In the genomic region with DNA sequence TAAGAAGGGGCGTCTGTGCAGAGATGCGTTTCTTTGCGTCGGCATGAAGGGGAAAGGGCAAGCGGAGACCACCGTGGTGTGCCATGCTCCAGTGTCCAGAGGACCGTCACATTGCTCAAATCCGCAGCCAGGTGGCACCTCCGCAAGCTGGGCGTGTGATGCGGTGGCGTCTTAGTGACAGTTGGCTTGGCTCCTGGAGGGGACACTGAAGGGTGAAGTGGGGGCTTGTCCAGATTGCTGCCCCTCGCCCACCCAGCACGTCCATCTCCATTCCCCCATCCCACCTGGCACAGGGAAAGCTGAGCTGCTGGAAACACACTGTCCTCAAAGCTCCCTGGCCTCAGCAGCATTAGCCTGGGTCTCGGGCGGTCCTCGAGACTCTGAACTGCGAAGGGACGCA, we compare ENCODE assay signal across 18 cellular contexts.
DNase-seq lines count a peak whose midpoint lies in the region; ATAC-seq and TF ChIP-seq lines count a peak whose summit lies in the region.
"Had no signal": no experiment of that assay in that cellular context is flagged by ENCODE, and none has a peak within 500 bp of the region (broad histone marks: within the 10 kb centered on the region; RNA-seq: fewer than 3 reads in every experiment).

No MANE protein-coding gene starts in this region.

- CTCF ChIA-PET in activated naive CD4-positive, alpha-beta T cell treated with anti-CD3 and anti-CD28 coated beads, Interleukin-2, amount 10 ng/mL, durations not matched to agents 7 days and 5 days (lab: Charles Lee), result no interaction called here

- intact Hi-C loops in aorta (cut with DNase I), result no loop called here

- H3K79me2 ChIP-seq in neural progenitor cell (ENCODE audit: low read depth), result no peaks in the 10 kb centered on the region

- DNase-seq in activated naive CD4-positive, alpha-beta T cell treated with anti-CD3 and anti-CD28 coated beads, Interleukin-2, amount 10 ng/mL, durations not matched to agents 7 days and 5 days, result peak; percentile 2
- no peak for DNase-seq in activated naive CD4-positive, alpha-beta T cell (lab: John Stamatoyannopoulos, UW)
- DNase-seq in neural progenitor cell (ENCODE audit: low spot score) (no peak), aorta (peak; percentile 24 to 50), amniotic stem cell (lab: John Stamatoyannopoulos, UW) (no peak), NCI-H526 (lab: John Stamatoyannopoulos, UW) (no peak)
- DNase-seq: Caco-2; CD4-positive, CD25-positive, alpha-beta regulatory T cell; CD8-positive, alpha-beta T cell; DMS153; DND-41; GOT3; H7; HCEC 1CT had no signal

- no peak overlapping the region for H3K27ac Mint-ChIP-seq in activated naive CD4-positive, alpha-beta T cell treated with anti-CD3 and anti-CD28 coated beads, Interleukin-2, amount 10 ng/mL, durations not matched to agents 7 days and 5 days
- peak overlapping the region; percentile 93 for H3K27ac Mint-ChIP-seq in neural progenitor cell
- H3K27ac Mint-ChIP-seq: B cell; CD4-positive, CD25-positive, alpha-beta regulatory T cell; CD8-positive, alpha-beta T cell had no signal

- no peak for TF ChIP-seq CTCF in neural progenitor cell (IDR thresholded peaks at IDR 0.05)

- no peak overlapping the region for H3K4me3 Mint-ChIP-seq in activated naive CD4-positive, alpha-beta T cell treated with anti-CD3 and anti-CD28 coated beads, Interleukin-2, amount 10 ng/mL, durations not matched to agents 7 days and 5 days
- no peak overlapping the region for H3K4me3 Mint-ChIP-seq in neural progenitor cell
- H3K4me3 Mint-ChIP-seq: B cell; CD4-positive, CD25-positive, alpha-beta regulatory T cell; CD8-positive, alpha-beta T cell had no signal

- no peak overlapping the region for H3K4me3 ChIP-seq in neural progenitor cell
- H3K4me3 ChIP-seq in aorta (ENCODE audit: low read length in 2 of 2), result no peak overlapping the region
- H3K4me3 ChIP-seq: BLaER1 had no signal

- no peak overlapping the region for H3K9ac ChIP-seq in neural progenitor cell
- H3K9ac ChIP-seq: BLaER1 had no signal

- no peaks in the 10 kb centered on the region for H3K36me3 ChIP-seq in neural progenitor cell
- no peaks in the 10 kb centered on the region for H3K36me3 ChIP-seq in aorta (ENCODE audit: control insufficient read depth in 1 of 2, insufficient read depth in 2 of 2, low read length in 1 of 2)
- H3K36me3 ChIP-seq: BLaER1 had no signal

- peaks cover 20% of the 10 kb centered on the region for H3K4me1 Mint-ChIP-seq in activated naive CD4-positive, alpha-beta T cell treated with anti-CD3 and anti-CD28 coated beads, Interleukin-2, amount 10 ng/mL, durations not matched to agents 7 days and 5 days
- H3K4me1 Mint-ChIP-seq in neural progenitor cell, result peaks cover 61% of the 10 kb centered on the region
- H3K4me1 Mint-ChIP-seq: B cell had no signal

- H3K27me3 ChIP-seq in neural progenitor cell, result peaks cover 12% of the 10 kb centered on the region
- no peaks in the 10 kb centered on the region for H3K27me3 ChIP-seq in aorta (ENCODE audit: control insufficient read depth in 1 of 2, insufficient read depth in 2 of 2, low read length in 1 of 2)

- no peak overlapping the region for H2AFZ ChIP-seq in neural progenitor cell (replicated peaks)

- H3F3A ChIP-seq in neural progenitor cell (ENCODE audit: low read depth), result peaks cover 43% of the 10 kb centered on the region

- no peaks in the 10 kb centered on the region for H3K9me3 Mint-ChIP-seq in activated naive CD4-positive, alpha-beta T cell treated with anti-CD3 and anti-CD28 coated beads, Interleukin-2, amount 10 ng/mL, durations not matched to agents 7 days and 5 days
- H3K9me3 Mint-ChIP-seq in neural progenitor cell, result no peaks in the 10 kb centered on the region
- H3K9me3 Mint-ChIP-seq: CD8-positive, alpha-beta T cell had no signal

- 89 to 91% methylated on average over 19 of the region's 19 CpGs for WGBS in aorta, 2 donors

- H3K4me2 ChIP-seq in neural progenitor cell, result no peak overlapping the region
- H3K4me2 ChIP-seq: BLaER1 had no signal

- peaks cover 43% of the 10 kb centered on the region for H3K27me3 Mint-ChIP-seq in activated naive CD4-positive, alpha-beta T cell treated with anti-CD3 and anti-CD28 coated beads, Interleukin-2, amount 10 ng/mL, durations not matched to agents 7 days and 5 days
- peaks cover 15% of the 10 kb centered on the region for H3K27me3 Mint-ChIP-seq in neural progenitor cell (ENCODE audit: insufficient read depth, low read depth)

- H3K27ac ChIP-seq in neural progenitor cell, result no peak overlapping the region
- H3K27ac ChIP-seq in aorta (ENCODE audit: low read depth in 1 of 2, low read length in 2 of 2), result no peak overlapping the region
- H3K27ac ChIP-seq: 22Rv1, BLaER1, C4-2B had no signal

- ATAC-seq in aorta (ENCODE audit: low FRiP score), result no peak
- ATAC-seq: CD8-positive, alpha-beta T cell had no signal

- H3K4me1 ChIP-seq in neural progenitor cell (peaks cover 46% of the 10 kb centered on the region), aorta (ENCODE audit: control insufficient read depth in 1 of 2, insufficient read depth in 2 of 2, low read length in 2 of 2) (no peaks in the 10 kb centered on the region)
- H3K4me1 ChIP-seq: Caco-2 had no signal

- H4K20me1 ChIP-seq in neural progenitor cell (ENCODE audit: low read depth), result no peaks in the 10 kb centered on the region

- no peaks in the 10 kb centered on the region for H3K36me3 Mint-ChIP-seq in activated naive CD4-positive, alpha-beta T cell treated with anti-CD3 and anti-CD28 coated beads, Interleukin-2, amount 10 ng/mL, durations not matched to agents 7 days and 5 days
- H3K36me3 Mint-ChIP-seq in neural progenitor cell, result no peaks in the 10 kb centered on the region
- H3K36me3 Mint-ChIP-seq: CD4-positive, CD25-positive, alpha-beta regulatory T cell; CD8-positive, alpha-beta T cell had no signal

- H3K9me3 ChIP-seq in neural progenitor cell (ENCODE audit: low read depth) (no peaks in the 10 kb centered on the region), aorta (ENCODE audit: control insufficient read depth, low read length) (peaks cover 2% of the 10 kb centered on the region)
- H3K9me3 ChIP-seq: BLaER1, Caco-2 had no signal

Comparison
In these comparisons a context has a peak if more than half of its experiments do, and no peak if none do; other contexts are left out.
1. DNase-seq: peak in activated naive CD4-positive, alpha-beta T cell treated with anti-CD3 and anti-CD28 coated beads, Interleukin-2, amount 10 ng/mL, durations not matched to agents 7 days and 5 days (single experiment) and aorta (2 of 2); none in activated naive CD4-positive, alpha-beta T cell (0 of 4), neural progenitor cell (single experiment), amniotic stem cell (single experiment) and NCI-H526 (0 of 2).